Comparison of ENCODE assay signal across 10 cellular contexts in the genomic region with DNA sequence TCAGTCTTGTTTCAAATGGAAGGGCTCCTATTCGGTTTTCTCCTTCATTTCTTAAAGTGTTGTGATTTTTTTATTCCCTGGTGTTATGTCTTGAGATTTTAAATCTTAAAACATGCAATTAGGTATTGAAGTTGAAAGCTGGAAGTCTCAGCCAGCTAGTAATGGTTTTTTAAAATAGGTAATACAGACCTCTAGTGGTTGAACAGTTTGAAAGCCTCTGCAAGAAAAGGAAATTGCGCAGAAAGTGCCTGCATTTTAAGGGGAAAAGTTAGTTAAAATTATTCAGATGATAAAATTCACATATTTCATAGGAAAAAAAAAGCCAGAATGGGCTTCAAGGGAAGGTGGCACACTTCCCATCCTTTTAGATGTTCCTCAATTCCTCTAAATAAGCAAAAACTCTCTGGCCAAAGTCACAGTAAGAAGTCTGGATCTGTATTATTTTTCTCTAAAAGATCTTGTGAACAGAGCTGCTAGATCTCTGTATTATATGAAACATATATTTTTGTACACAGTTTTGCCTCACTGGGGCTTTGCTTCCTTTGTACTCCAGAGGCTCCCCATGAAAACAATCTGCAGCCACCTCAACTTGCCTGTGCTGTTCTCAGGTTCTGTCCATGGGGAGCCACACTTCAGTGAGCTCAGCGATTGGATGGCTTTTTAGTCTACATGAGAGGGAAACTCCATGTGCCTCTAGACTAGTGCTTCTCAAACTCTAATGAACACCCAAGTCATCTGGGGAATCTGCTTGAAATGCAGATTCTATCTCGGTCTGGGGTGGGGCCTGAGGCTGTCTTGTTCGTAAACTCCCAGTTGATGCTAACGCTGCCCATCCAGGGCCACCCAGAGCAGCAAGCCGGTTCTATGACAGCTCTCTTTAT. TPM values are rescaled to one million over a fixed set of nuclear protein-coding genes. Genes with fewer than 3 reads are reported as not detected.
DNase-seq lines count a peak whose midpoint lies in the region; TF ChIP-seq lines count a peak whose summit lies in the region.
"Had no signal": no experiment of that assay in that cellular context is flagged by ENCODE, and none has a peak within 500 bp of the region (broad histone marks: within the 10 kb centered on the region; RNA-seq: fewer than 3 reads in every experiment).

No MANE protein-coding gene starts in this region.

- intact Hi-C loops in esophagus muscularis mucosa (cut with DNase I) = loop anchor here (10.0 kb wide), 1 partner anchor 226 kb away; no protein-coding TSS in a partner anchor

- DNase-seq in NCI-H510A treated with DMSO at 0.1 percent for 48 hours (lab: John Stamatoyannopoulos, UW) = peak; percentile 14
- no peak for DNase-seq in NCI-H510A (lab: John Stamatoyannopoulos, UW)
- peak; percentile 15 for DNase-seq in OCI-M1 (lab: John Stamatoyannopoulos, UW)
- DNase-seq in esophagus muscularis mucosa (ENCODE audit: extremely low spot score) = no peak
- DNase-seq in superior temporal gyrus (ENCODE audit: extremely low spot score) = peak; percentile 38
- no peak for DNase-seq in NCI-H748 treated with DMSO at 0.1 percent for 48 hours (lab: John Stamatoyannopoulos, UW)
- no peak for DNase-seq in ecto neural progenitor cell (ENCODE audit: low spot score)
- DNase-seq in NCI-H1694 treated with DMSO at 0.1 percent for 48 hours (lab: John Stamatoyannopoulos, UW) = no peak
- DNase-seq: CD4-positive, CD25-positive, alpha-beta regulatory T cell; cerebellar nuclear complex had no signal

- no peak for TF ChIP-seq POLR2A in esophagus muscularis mucosa (IDR thresholded peaks at IDR 0.05; ENCODE audit: low read depth)

- H3K9me3 ChIP-seq in esophagus muscularis mucosa = no peaks in the 10 kb centered on the region

- WGBS in esophagus muscularis mucosa = 71% methylated on average over 7 of the region's 7 CpGs

- peak; percentile 32 to 53 (median 45) for TF ChIP-seq CTCF in esophagus muscularis mucosa (IDR thresholded peaks at IDR 0.05)

- no peak for TF ChIP-seq EP300 in esophagus muscularis mucosa (IDR thresholded peaks at IDR 0.05)

- H3K27ac ChIP-seq in esophagus muscularis mucosa (replicated peaks in 1 of 4) = no peak overlapping the region

- H3K4me1 ChIP-seq in esophagus muscularis mucosa = peaks cover 0 to 27% (median 12%) of the 10 kb centered on the region in 4 donors

- no peaks in the 10 kb centered on the region for H3K27me3 ChIP-seq in esophagus muscularis mucosa

- H3K36me3 ChIP-seq in esophagus muscularis mucosa = no peaks in the 10 kb centered on the region

- no peak overlapping the region for H3K4me3 ChIP-seq in esophagus muscularis mucosa

RNA-seq across cellular contexts. Expression of a gene that starts 21.5 kb away (rescaled TPM):
- total RNA-seq in esophagus muscularis mucosa = 10 to 100 TPM; 11.3 to 17.4 (median 14.4) TPM
- total RNA-seq: CD4-positive, CD25-positive, alpha-beta regulatory T cell had no signal

Comparison
In these comparisons a context has a peak if more than half of its experiments do, and no peak if none do; other contexts are left out.
1. DNase-seq: peak in NCI-H510A treated with DMSO at 0.1 percent for 48 hours (single experiment), OCI-M1 (single experiment) and superior temporal gyrus (single experiment); none in NCI-H510A (single experiment), esophagus muscularis mucosa (single experiment), NCI-H748 treated with DMSO at 0.1 percent for 48 hours (single experiment), ecto neural progenitor cell (single experiment) and NCI-H1694 treated with DMSO at 0.1 percent for 48 hours (single experiment).